In genomic region chr16:4803479-4804243, GRCh38 we compare ENCODE assay signal across 1 cellular context.
TF ChIP-seq lines count a peak whose summit lies in the region.

No MANE protein-coding gene starts in this region.

TF ChIP-seq in HepG2, 621 proteins besides CTCF, POLR2A, EP300 and RAD21:
- TF ChIP-seq POGZ (CRISPR knock-in tag; IDR thresholded peaks at IDR 0.05) (no peak), MAFK (conservative IDR thresholded peaks at IDR 0.05 in 1 of 2, IDR thresholded peaks at IDR 0.05 in 1 of 2; ENCODE audit: low read length in 2 of 2) (no peak), NFIB (CRISPR knock-in tag; IDR thresholded peaks at IDR 0.05; ENCODE audit: borderline replicate concordance) (no peak), ETV6 (CRISPR knock-in tag; conservative IDR thresholded peaks at IDR 0.05) (no peak), PBX2 (CRISPR knock-in tag; IDR thresholded peaks at IDR 0.05) (no peak), GLI4 (CRISPR knock-in tag; IDR thresholded peaks at IDR 0.05; ENCODE audit: borderline replicate concordance) (no peak), TP53 (CRISPR knock-in tag; conservative IDR thresholded peaks at IDR 0.05) (no peak), GMEB2 (CRISPR knock-in tag; IDR thresholded peaks at IDR 0.05; ENCODE audit: low read depth) (no peak), NFE2 (CRISPR knock-in tag; IDR thresholded peaks at IDR 0.05) (no peak), ZNF749 (CRISPR knock-in tag; IDR thresholded peaks at IDR 0.05; ENCODE audit: borderline replicate concordance) (no peak), SALL2 (CRISPR knock-in tag; IDR thresholded peaks at IDR 0.05) (no peak), ZBTB37 (CRISPR knock-in tag; IDR thresholded peaks at IDR 0.05) (no peak), GATAD1 (CRISPR knock-in tag; IDR thresholded peaks at IDR 0.05) (no peak), ZNF512 (CRISPR knock-in tag; IDR thresholded peaks at IDR 0.05) (no peak), ZNF503 (CRISPR knock-in tag; IDR thresholded peaks at IDR 0.05) (no peak), ZBTB1 (CRISPR knock-in tag; IDR thresholded peaks at IDR 0.05; ENCODE audit: borderline replicate concordance) (no peak)
